In the genomic region with DNA sequence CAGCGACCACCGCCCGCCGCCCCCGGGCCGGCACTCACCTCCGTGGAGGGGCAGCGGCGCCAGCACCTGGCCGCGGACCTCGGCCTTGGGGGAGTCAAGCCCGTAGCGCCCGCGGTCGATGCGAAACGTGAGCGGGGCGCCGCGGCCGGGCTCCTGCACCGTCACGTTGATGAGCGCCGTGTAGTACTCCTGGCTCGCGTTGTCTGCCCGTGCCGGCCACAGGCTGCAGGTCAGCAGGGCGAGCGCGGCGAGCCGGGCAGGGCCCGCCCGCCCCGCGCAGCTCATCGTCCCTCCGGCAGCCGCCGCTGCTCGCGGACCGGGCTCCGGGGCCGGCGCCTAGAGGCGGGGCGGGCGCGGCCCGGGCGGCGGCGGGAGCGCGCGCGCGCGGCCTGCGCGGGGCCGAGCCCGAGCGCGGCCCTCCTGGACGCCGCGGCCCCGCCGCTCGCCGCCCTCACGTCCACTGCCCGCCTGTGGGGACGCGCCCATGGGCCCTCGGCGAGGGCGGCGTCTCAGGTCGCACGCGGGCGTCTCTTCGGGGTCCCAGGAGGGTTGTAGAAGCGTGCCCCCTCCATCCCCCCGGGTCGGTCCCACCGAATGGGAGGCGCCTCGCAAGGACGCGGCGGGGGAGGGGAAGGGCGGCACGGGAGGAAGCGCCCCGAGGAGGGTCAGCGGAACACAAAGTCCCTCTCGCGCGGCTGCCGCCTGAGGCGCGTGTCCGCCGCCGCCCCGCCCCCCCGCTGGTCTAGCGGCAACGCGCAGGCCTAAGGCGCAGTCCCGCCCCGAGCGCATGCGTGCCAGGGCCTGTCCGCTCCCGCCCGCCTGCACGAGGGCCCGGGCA, we compare ENCODE assay signal across 8 cellular contexts. TPM values are rescaled to one million over a fixed set of nuclear protein-coding genes. Genes with fewer than 3 reads are reported as not detected.
DNase-seq lines count a peak whose midpoint lies in the region; ATAC-seq and TF ChIP-seq lines count a peak whose summit lies in the region.

A gene with protein sequence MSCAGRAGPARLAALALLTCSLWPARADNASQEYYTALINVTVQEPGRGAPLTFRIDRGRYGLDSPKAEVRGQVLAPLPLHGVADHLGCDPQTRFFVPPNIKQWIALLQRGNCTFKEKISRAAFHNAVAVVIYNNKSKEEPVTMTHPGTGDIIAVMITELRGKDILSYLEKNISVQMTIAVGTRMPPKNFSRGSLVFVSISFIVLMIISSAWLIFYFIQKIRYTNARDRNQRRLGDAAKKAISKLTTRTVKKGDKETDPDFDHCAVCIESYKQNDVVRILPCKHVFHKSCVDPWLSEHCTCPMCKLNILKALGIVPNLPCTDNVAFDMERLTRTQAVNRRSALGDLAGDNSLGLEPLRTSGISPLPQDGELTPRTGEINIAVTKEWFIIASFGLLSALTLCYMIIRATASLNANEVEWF (minus strand): TSS at position 342 of the 838 bp plus-strand sequence. CDS start 57 bp downstream, at position 285.

- H3K4me1 ChIP-seq in tibial nerve: peaks cover 0 to 43% (median 22%) of the 10 kb centered on the region in 4 donors

- no peaks in the 10 kb centered on the region for H3K27me3 ChIP-seq in tibial nerve

- H3K4me3 ChIP-seq in tibial nerve: peak within 1 kb of the TSS; percentile 73 to 95 (median 90)

- H3K27ac ChIP-seq in angular gyrus (ENCODE audit: low read depth, low read length) (peak within 1 kb of the TSS; percentile 96), tibial nerve (peak within 1 kb of the TSS; percentile 91 to 99 (median 96))

- peak; percentile 100 for DNase-seq in AG20443 (ENCODE audit: low spot score)
- DNase-seq in NCI-H1092 (lab: John Stamatoyannopoulos, UW): peak; percentile 78
- DNase-seq in T-helper 22 cell (ENCODE audit: low read depth): peak; percentile 62
- peak; percentile 95 for DNase-seq in left cardiac atrium
- peak; percentile 98 for DNase-seq in posterior vena cava (ENCODE audit: low spot score)
- peak; percentile 85 to 87 for DNase-seq in tibial nerve (ENCODE audit: low spot score in 2 of 2)

- peak in 1 of 2 donors; percentile 93 for TF ChIP-seq EP300 in tibial nerve (IDR thresholded peaks at IDR 0.05)

- TF ChIP-seq CTCF in tibial nerve (IDR thresholded peaks at IDR 0.05): peak in 2 of 5 experiments; percentile 34 to 53

- ATAC-seq in GM21390 (IDR thresholded peaks at IDR 0.05; ENCODE audit: unreplicated experiment): peak; percentile 62
- ATAC-seq in left cardiac atrium: peak; percentile 96 to 97

- H3K9me3 ChIP-seq in tibial nerve: peaks cover 0 to 5% (median 0%) of the 10 kb centered on the region in 4 donors

- no peaks in the 10 kb centered on the region for H3K36me3 ChIP-seq in tibial nerve

- TF ChIP-seq POLR2A in tibial nerve (IDR thresholded peaks at IDR 0.05): peak; percentile 17 to 79

- WGBS in tibial nerve, 2 donors: 0 to 1% methylated on average over 28 to 32 of the region's 129 CpGs

- intact Hi-C loops in left cardiac atrium (cut with DNase I): loop anchor here in 1 of 2 donors (5.0 kb wide), 1 partner anchor 164 kb away; a partner anchor contains a TSS
- intact Hi-C loops in posterior vena cava (cut with DNase I): no loop called here

RNA-seq across cellular contexts. Expression of the gene that starts here (rescaled TPM):
- total RNA-seq in left cardiac atrium: 10 to 100 TPM; 45.6 to 67.2 TPM
- total RNA-seq in posterior vena cava: 10 to 100 TPM; 66.6 to 80.3 TPM
- 100 to 1,000 TPM; 121 to 150 (median 143) TPM for total RNA-seq in tibial nerve

Comparison
In these comparisons a context has a peak if more than half of its experiments do, and no peak if none do; other contexts are left out.
1. Peak in every context shown above with its lines: DNase-seq, ATAC-seq, H3K4me3 ChIP-seq and H3K27ac ChIP-seq.